In genomic region chr4:87006531-87007344, GRCh38 we compare ENCODE assay signal across 1 cellular context.
TF ChIP-seq lines count a peak whose summit lies in the region.

No MANE protein-coding gene starts in this region.

TF ChIP-seq in IMR-90, 13 proteins besides CTCF, POLR2A, EP300 and RAD21 (continued from another document):
- TF ChIP-seq CHD1 (IDR thresholded peaks at IDR 0.05; ENCODE audit: low read depth, low read length), result peak; percentile 98; the same call in 1 of the 2 replicates
- TF ChIP-seq MXI1 (IDR thresholded peaks at IDR 0.05; ENCODE audit: borderline replicate concordance, low read depth, low read length), result no peak
TF ChIP-seq in IMR-90: peak in this region for 6.
